7 cellular contexts compared by ENCODE assay signal in genomic region chr20:49245921-49246740, GRCh38. TPM values are rescaled to one million over a fixed set of nuclear protein-coding genes. Genes with fewer than 3 reads are reported as not detected.
A peak's percentile ranks its signal among the peaks of the same experiment; 100 is the strongest.
DNase-seq lines count a peak whose midpoint lies in the region; TF ChIP-seq lines count a peak whose summit lies in the region.

No MANE protein-coding gene starts in this region.

- H3K9ac ChIP-seq in OCI-LY1 (ENCODE audit: low read length) = no peak overlapping the region

- H3K4me3 ChIP-seq in OCI-LY1 (ENCODE audit: low read depth, low read length, poor library complexity, severe bottlenecking) = no peak overlapping the region
- no peak overlapping the region for H3K4me3 ChIP-seq in breast epithelium

- no peak overlapping the region for H3K4me2 ChIP-seq in OCI-LY1 (ENCODE audit: low read length)

- H3F3A ChIP-seq in OCI-LY1 (ENCODE audit: insufficient read depth, low read length) = no peaks in the 10 kb centered on the region

- H3K27ac ChIP-seq in OCI-LY1 (ENCODE audit: low read depth, low read length, poor library complexity, severe bottlenecking) (no peak overlapping the region), breast epithelium (peak overlapping the region in 1 of 2 donors; percentile 19), temporal lobe (ENCODE audit: low read depth, low read length) (peak overlapping the region; percentile 86)

- TF ChIP-seq POLR2A in breast epithelium (IDR thresholded peaks at IDR 0.05) = no peak

- H3K9me2 ChIP-seq in OCI-LY1 (ENCODE audit: low read depth, low read length) = no peaks in the 10 kb centered on the region

- no peaks in the 10 kb centered on the region for H3K79me2 ChIP-seq in OCI-LY1 (ENCODE audit: insufficient read depth, low read length)

- H3K27me3 Mint-ChIP-seq in HFFc6 (ENCODE audit: insufficient read depth) = peaks cover 9% of the 10 kb centered on the region

- TF ChIP-seq CTCF in HFFc6 (IDR thresholded peaks at IDR 0.05) (peak; percentile 83), OCI-LY1 (IDR thresholded peaks at IDR 0.05; ENCODE audit: low read length) (peak; percentile 71), breast epithelium (IDR thresholded peaks at IDR 0.05) (peak; percentile 29 to 64 (median 52))

- no peak overlapping the region for H2AFZ ChIP-seq in OCI-LY1 (ENCODE audit: low read length)

- H3K4me3 Mint-ChIP-seq in HFFc6 = no peak overlapping the region

- DNase-seq in DMS53 treated with DMSO at 0.1 percent for 48 hours (lab: John Stamatoyannopoulos, UW; ENCODE audit: unreplicated experiment) (peak; percentile 43), HFFc6 (peak; percentile 63), breast epithelium (ENCODE audit: low spot score in 2 of 2) (no peak), kidney tubule cell (ENCODE audit: low spot score) (peak; percentile 49), NCI-H1436 (lab: John Stamatoyannopoulos, UW) (no peak)

- H3K27ac Mint-ChIP-seq in HFFc6 = peak overlapping the region; percentile 51; the same call in 1 of the 2 replicates

- H3K36me3 ChIP-seq in OCI-LY1 (ENCODE audit: insufficient read depth, low read length) (peaks cover 97% of the 10 kb centered on the region), breast epithelium (peaks cover 15% of the 10 kb centered on the region)

- H3K4me1 Mint-ChIP-seq in HFFc6 (ENCODE audit: low read depth) = no peaks in the 10 kb centered on the region

- H3K4me1 ChIP-seq in OCI-LY1 (ENCODE audit: insufficient read depth, low read length, severe bottlenecking) (no peaks in the 10 kb centered on the region), breast epithelium (no peaks in the 10 kb centered on the region)

- no peaks in the 10 kb centered on the region for H4K20me1 ChIP-seq in OCI-LY1 (ENCODE audit: insufficient read depth, low read length)

- H3K9me3 ChIP-seq in OCI-LY1 (ENCODE audit: low read length) (no peaks in the 10 kb centered on the region), breast epithelium (no peaks in the 10 kb centered on the region)

- no peaks in the 10 kb centered on the region for H3K9me3 Mint-ChIP-seq in HFFc6

- H3K27me3 ChIP-seq in OCI-LY1 (ENCODE audit: insufficient read depth, low read length) = no peaks in the 10 kb centered on the region
- no peaks in the 10 kb centered on the region for H3K27me3 ChIP-seq in breast epithelium

- intact Hi-C loops in breast epithelium (cut with DNase I; ENCODE audit: low total_unique reads) = no loop called here

- H3K36me3 Mint-ChIP-seq in HFFc6 (ENCODE audit: low read depth) = peaks cover 19% of the 10 kb centered on the region

RNA-seq across cellular contexts. Expression of gene DDX27, which starts 26.9 kb away (rescaled TPM):
- total RNA-seq in HFFc6 (2021; fragmentation: NEBNext Ultra II Directional; extraction: Animal tissue kit (Norgen Biotek cat#: 25700)) = 10 to 100 TPM; 26.8 to 32.2 (median 30.5) TPM
- total RNA-seq in breast epithelium (10 to 100 TPM; 28.5 to 35.1 (median 34.8) TPM), temporal lobe (15.7 TPM)

RNA-seq across cellular contexts. Expression of gene ZNFX1, which starts 31.7 kb away (rescaled TPM):
- total RNA-seq in HFFc6 (2021; fragmentation: NEBNext Ultra II Directional; extraction: Animal tissue kit (Norgen Biotek cat#: 25700)) = 10 to 100 TPM; 36.1 to 41.0 (median 38.7) TPM
- total RNA-seq in breast epithelium (10 to 100 TPM; 36.3 to 42.1 (median 36.7) TPM), temporal lobe (12.5 TPM)

RNA-seq across cellular contexts. Expression of gene STAU1, which starts 58.0 kb away (rescaled TPM):
- 10 to 100 TPM; 85.6 to 95.4 (median 87.9) TPM for total RNA-seq in HFFc6 (2021; fragmentation: NEBNext Ultra II Directional; extraction: Animal tissue kit (Norgen Biotek cat#: 25700))
- total RNA-seq in breast epithelium (10 to 100 TPM; 79.8 to 85.2 (median 79.9) TPM), temporal lobe (51.9 TPM)

Comparison
In these comparisons a context has a peak if more than half of its experiments do, and no peak if none do; other contexts are left out.
1. DNase-seq: peak in DMS53 treated with DMSO at 0.1 percent for 48 hours (single experiment), HFFc6 (single experiment) and kidney tubule cell (single experiment); none in breast epithelium (0 of 2) and NCI-H1436 (single experiment).
2. Peak in every context shown above with its lines, with median percentiles within 50 percentile points of each other: CTCF ChIP-seq.